ENCODE assay signal across 1 cellular context in the genomic region with DNA sequence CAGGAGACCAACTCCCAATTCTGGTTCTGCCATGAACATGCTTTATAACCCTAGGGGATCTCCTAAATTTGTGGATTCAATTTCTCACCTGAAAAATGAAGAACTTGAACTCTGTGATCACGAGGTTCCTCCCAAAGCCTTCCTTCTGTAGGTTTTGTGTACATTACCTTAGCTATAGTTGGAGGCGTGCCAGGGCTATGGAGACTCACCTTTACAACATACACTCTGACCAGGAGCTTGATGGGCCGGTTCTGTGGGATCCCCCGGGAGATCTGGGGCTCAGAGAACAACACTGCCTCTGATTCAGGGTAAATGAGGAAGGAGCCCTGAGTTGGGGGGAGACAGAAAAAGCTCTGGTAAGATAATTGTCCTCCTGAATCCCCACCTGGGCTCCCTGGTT.
A peak's percentile ranks its signal among the peaks of the same experiment; 100 is the strongest.
TF ChIP-seq lines count a peak whose summit lies in the region.

No MANE protein-coding gene starts in this region.

TF ChIP-seq in K562, 482 proteins besides CTCF, POLR2A, EP300 and RAD21:
- no peak for TF ChIP-seq FOXK2 (conservative IDR thresholded peaks at IDR 0.05 in 1 of 2, IDR thresholded peaks at IDR 0.05 in 1 of 2; ENCODE audit: low read depth in 2 of 2)
- TF ChIP-seq ETS2 (tag; IDR thresholded peaks at IDR 0.05; ENCODE audit: borderline replicate concordance, poor library complexity, severe bottlenecking) = no peak
- TF ChIP-seq NFIC (IDR thresholded peaks at IDR 0.05) = 0 out of 2 replicates have a peak, but pooled peaks have one; percentile 13
